ENCODE assay signal across 9 cellular contexts in the genomic region with DNA sequence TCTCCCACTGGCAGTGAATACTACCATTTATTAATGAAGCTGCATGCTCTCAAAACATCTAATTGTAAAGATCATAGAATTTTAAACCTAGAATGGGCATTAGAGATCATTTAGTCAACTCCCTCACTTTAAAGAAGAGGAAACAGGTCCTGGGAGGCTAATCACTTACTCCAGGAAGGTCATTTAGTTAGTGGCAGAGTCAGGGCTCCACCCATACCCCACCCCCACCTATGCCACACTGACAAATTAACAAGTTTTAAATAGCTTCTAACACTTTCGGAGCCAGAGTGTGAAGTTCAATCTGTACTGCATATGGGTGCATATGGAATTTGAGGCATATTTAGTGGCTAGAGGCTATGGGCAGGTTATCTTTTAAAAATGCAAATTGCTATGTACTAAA.
"Had no signal": no experiment of that assay in that cellular context is flagged by ENCODE, and none has a peak within 500 bp of the region (broad histone marks: within the 10 kb centered on the region; RNA-seq: fewer than 3 reads in every experiment).

No MANE protein-coding gene starts in this region.

- H3K4me3 Mint-ChIP-seq: activated CD4-positive, alpha-beta T cell treated with anti-CD3 and anti-CD28 coated beads for 36 hours; activated CD8-positive, alpha-beta T cell treated with anti-CD3 and anti-CD28 coated beads for 36 hours had no signal

- H3K36me3 ChIP-seq: colonic mucosa, tibial artery had no signal

- H3K4me3 ChIP-seq: colonic mucosa, tibial artery had no signal

- H3K27ac ChIP-seq: colonic mucosa, VCaP had no signal

- DNase-seq: activated CD4-positive, alpha-beta T cell treated with anti-CD3 and anti-CD28 coated beads for 36 hours; activated CD8-positive, alpha-beta memory T cell treated with anti-CD3 and anti-CD28 coated beads, Interleukin-2, amount 50 U/mL, for 48 hours; activated CD8-positive, alpha-beta T cell treated with anti-CD3 and anti-CD28 coated beads for 36 hours; colonic mucosa; effector CD4-positive, alpha-beta T cell; T1000; tibial artery had no signal

- H3K36me3 Mint-ChIP-seq: natural killer cell treated with Interleukin-12 subunit alpha and Interleukin-12 subunit beta and Interleukin-15 and Interleukin-18, amount 100 ng/mL, for 72 hours had no signal

- H3K27ac Mint-ChIP-seq: activated CD4-positive, alpha-beta T cell treated with anti-CD3 and anti-CD28 coated beads for 36 hours; activated CD8-positive, alpha-beta T cell treated with anti-CD3 and anti-CD28 coated beads for 36 hours had no signal

- H3K9me3 ChIP-seq: colonic mucosa, tibial artery had no signal

- H3K9me3 Mint-ChIP-seq: activated CD8-positive, alpha-beta T cell treated with anti-CD3 and anti-CD28 coated beads for 36 hours; natural killer cell treated with Interleukin-12 subunit alpha and Interleukin-12 subunit beta and Interleukin-15 and Interleukin-18, amount 100 ng/mL, for 72 hours had no signal

- H3K4me1 ChIP-seq: colonic mucosa had no signal

- H3K27me3 ChIP-seq: colonic mucosa, tibial artery had no signal

- ATAC-seq: activated CD4-positive, alpha-beta T cell treated with anti-CD3 and anti-CD28 coated beads for 36 hours; activated CD8-positive, alpha-beta T cell treated with anti-CD3 and anti-CD28 coated beads for 36 hours; natural killer cell treated with Interleukin-12 subunit alpha and Interleukin-12 subunit beta and Interleukin-15 and Interleukin-18, amount 100 ng/mL, for 72 hours had no signal
